21 cellular contexts compared by ENCODE assay signal in the genomic region with DNA sequence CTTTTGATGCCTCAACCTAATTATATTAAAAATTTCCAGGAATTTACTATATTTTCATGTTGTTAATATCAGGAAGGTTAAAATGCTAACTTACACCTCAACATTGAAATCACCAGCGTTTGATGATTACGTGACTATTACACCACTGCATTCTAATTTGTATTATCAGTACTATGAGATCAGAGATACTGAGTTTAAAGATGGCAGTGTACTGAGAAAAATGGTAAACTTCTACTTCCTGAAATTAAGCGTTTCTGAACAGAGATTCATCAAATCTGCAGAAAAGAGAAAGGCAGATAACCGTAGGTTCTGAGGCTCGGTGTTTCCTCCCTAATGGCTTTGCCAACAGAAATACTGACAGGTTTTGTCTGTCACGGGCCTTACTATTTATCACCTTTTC.
DNase-seq lines count a peak whose midpoint lies in the region; ATAC-seq and TF ChIP-seq lines count a peak whose summit lies in the region.
"Had no signal": no experiment of that assay in that cellular context is flagged by ENCODE, and none has a peak within 500 bp of the region (broad histone marks: within the 10 kb centered on the region; RNA-seq: fewer than 3 reads in every experiment).

No MANE protein-coding gene starts in this region.

- intact Hi-C loops in CD8-positive, alpha-beta T cell (cut with DNase I, micrococcal nuclease): loop anchor here in 1 of 2 experiments (5.0 to 10.0 kb wide), 2 partner anchors 67 to 235 kb away; no protein-coding TSS in a partner anchor
- intact Hi-C loops in dorsolateral prefrontal cortex (cut with DNase I): loop anchor here (2.0 to 10.0 kb wide), 5 partner anchors 37 to 275 kb away; no protein-coding TSS in a partner anchor

- POLR2A ChIA-PET in CD8-positive, alpha-beta T cell (lab: Charles Lee): interaction anchor here (0.6 to 1.1 kb wide), 2 partner anchors 38 to 66 kb away, joined by 3 read pairs; no protein-coding TSS in a partner anchor
- POLR2A ChIA-PET in activated CD4-positive, alpha-beta memory T cell treated with anti-CD3 and anti-CD28 coated beads, Interleukin-2, amount 10 ng/mL, durations not matched to agents 7 days and 5 days (lab: Charles Lee): interaction anchor here (1.1 to 3.5 kb wide), 3 partner anchors 20 to 238 kb away, joined by 3 to 29 read pairs (median 10); no protein-coding TSS in a partner anchor

- H3K4me3 ChIP-seq in BLaER1: no peak overlapping the region
- H3K4me3 ChIP-seq in CD8-positive, alpha-beta T cell (ENCODE audit: low read depth, low read length): no peak overlapping the region
- no peak overlapping the region for H3K4me3 ChIP-seq in dorsolateral prefrontal cortex
- H3K4me3 ChIP-seq: colonic mucosa, GM23338, heart left ventricle, right atrium auricular region, testis had no signal

- H3K36me3 ChIP-seq in BLaER1: peaks cover 38% of the 10 kb centered on the region
- H3K36me3 ChIP-seq in CD8-positive, alpha-beta T cell (ENCODE audit: insufficient read depth, low read length): no peaks in the 10 kb centered on the region
- H3K36me3 ChIP-seq: colonic mucosa, right atrium auricular region had no signal

- TF ChIP-seq CTCF in CD8-positive, alpha-beta T cell (IDR thresholded peaks at IDR 0.05): no peak
- TF ChIP-seq CTCF in mesothelial cell of epicardium (IDR thresholded peaks at IDR 0.05; ENCODE audit: unreplicated experiment) (no peak), type B pancreatic cell (conservative IDR thresholded peaks at IDR 0.05) (no peak), HFFc6 (IDR thresholded peaks at IDR 0.05) (no peak), dorsolateral prefrontal cortex (IDR thresholded peaks at IDR 0.05 in 54 of 56, conservative IDR thresholded peaks at IDR 0.05 in 2 of 56; ENCODE audit: low read depth in 1 of 56, partially characterized antibody in 56 of 56) (no peak)

- H3K4me3 Mint-ChIP-seq in CD8-positive, alpha-beta T cell: no peak overlapping the region
- peak overlapping the region; percentile 60 for H3K4me3 Mint-ChIP-seq in activated CD4-positive, alpha-beta memory T cell treated with anti-CD3 and anti-CD28 coated beads, Interleukin-2, amount 10 ng/mL, durations not matched to agents 7 days and 5 days
- H3K4me3 Mint-ChIP-seq in mesothelial cell of epicardium: no peak overlapping the region
- H3K4me3 Mint-ChIP-seq in type B pancreatic cell: no peak overlapping the region
- H3K4me3 Mint-ChIP-seq in HFFc6: no peak overlapping the region
- H3K4me3 Mint-ChIP-seq: brain, GM23338, immature natural killer cell had no signal

- peaks cover 49% of the 10 kb centered on the region for H3K36me3 Mint-ChIP-seq in CD8-positive, alpha-beta T cell
- peaks cover 72% of the 10 kb centered on the region for H3K36me3 Mint-ChIP-seq in activated CD4-positive, alpha-beta memory T cell treated with anti-CD3 and anti-CD28 coated beads, Interleukin-2, amount 10 ng/mL, durations not matched to agents 7 days and 5 days (ENCODE audit: low read depth)
- H3K36me3 Mint-ChIP-seq in mesothelial cell of epicardium (peaks cover 24% of the 10 kb centered on the region), type B pancreatic cell (peaks cover 32% of the 10 kb centered on the region), HFFc6 (ENCODE audit: low read depth) (peaks cover 16% of the 10 kb centered on the region; the same call in 1 of the 2 replicates)

- DNase-seq in CD8-positive, alpha-beta T cell: no peak
- DNase-seq in activated CD4-positive, alpha-beta memory T cell treated with anti-CD3 and anti-CD28 coated beads, Interleukin-2, amount 10 ng/mL, durations not matched to agents 7 days and 5 days: no peak
- DNase-seq in mesothelial cell of epicardium (ENCODE audit: low spot score in 2 of 2, unreplicated experiment in 2 of 2): no peak
- DNase-seq in type B pancreatic cell (ENCODE audit: extremely low spot score, unreplicated experiment): no peak
- no peak for DNase-seq in HFFc6
- DNase-seq in dorsolateral prefrontal cortex: no peak
- DNase-seq: colonic mucosa; heart left ventricle; immature natural killer cell; KBM-7; left ventricle myocardium superior; NCI-H2029 treated with DMSO at 0.1 percent for 48 hours; NCI-H446 treated with DMSO at 0.1 percent for 48 hours; occipital lobe; stimulated activated CD4-positive, alpha-beta T cell treated with anti-CD3 and anti-CD28 coated beads, Interleukin-12 subunit alpha, Interleukin-12 subunit beta, amount 100 ng/mL, for 4 hours; stimulated activated CD8-positive, alpha-beta memory T cell treated with anti-CD3 and anti-CD28 coated beads, Interleukin-4, amount 100 ng/mL, for 48 hours; testis had no signal

- H3K27ac Mint-ChIP-seq in CD8-positive, alpha-beta T cell: peak overlapping the region; percentile 99
- H3K27ac Mint-ChIP-seq in activated CD4-positive, alpha-beta memory T cell treated with anti-CD3 and anti-CD28 coated beads, Interleukin-2, amount 10 ng/mL, durations not matched to agents 7 days and 5 days: peak overlapping the region; percentile 100
- peak overlapping the region; percentile 17 for H3K27ac Mint-ChIP-seq in mesothelial cell of epicardium
- H3K27ac Mint-ChIP-seq in type B pancreatic cell: no peak overlapping the region
- H3K27ac Mint-ChIP-seq in HFFc6: no peak overlapping the region
- H3K27ac Mint-ChIP-seq: GM23338 had no signal

- H3K4me1 ChIP-seq in BLaER1: peaks cover 58% of the 10 kb centered on the region
- H3K4me1 ChIP-seq in CD8-positive, alpha-beta T cell (ENCODE audit: insufficient read depth, low read length): peaks cover 71% of the 10 kb centered on the region

- no peak for ATAC-seq in CD8-positive, alpha-beta T cell
- ATAC-seq: GM23338, heart left ventricle, left ventricle myocardium superior had no signal

- H3K9ac ChIP-seq in BLaER1: no peak overlapping the region

- CTCF ChIA-PET in CD8-positive, alpha-beta T cell (lab: Charles Lee): interaction anchor here (1.5 to 1.8 kb wide), 2 partner anchors 22 to 69 kb away, joined by 4 read pairs; no protein-coding TSS in a partner anchor
- CTCF ChIA-PET in activated CD4-positive, alpha-beta memory T cell treated with anti-CD3 and anti-CD28 coated beads, Interleukin-2, amount 10 ng/mL, durations not matched to agents 7 days and 5 days (lab: Charles Lee): interaction anchor here (0.9 to 1.2 kb wide), 2 partner anchors 14 to 302 kb away, joined by 3 read pairs; no protein-coding TSS in a partner anchor

- H3K27ac ChIP-seq in BLaER1 (0 out of 2 replicates have a peak overlapping the region, but pooled peaks have one; percentile 84), dorsolateral prefrontal cortex (peak overlapping the region in 24 of 59 donors; percentile 10 to 92 (median 72))
- peak overlapping the region; percentile 8 for H3K27ac ChIP-seq in CD8-positive, alpha-beta T cell (ENCODE audit: low read depth, low read length)
- H3K27ac ChIP-seq: colonic mucosa, right atrium auricular region had no signal

- H3K27me3 Mint-ChIP-seq in CD8-positive, alpha-beta T cell (ENCODE audit: low read depth): no peaks in the 10 kb centered on the region
- no peaks in the 10 kb centered on the region for H3K27me3 Mint-ChIP-seq in activated CD4-positive, alpha-beta memory T cell treated with anti-CD3 and anti-CD28 coated beads, Interleukin-2, amount 10 ng/mL, durations not matched to agents 7 days and 5 days
- no peaks in the 10 kb centered on the region for H3K27me3 Mint-ChIP-seq in mesothelial cell of epicardium (ENCODE audit: low read depth)
- H3K27me3 Mint-ChIP-seq in type B pancreatic cell: no peaks in the 10 kb centered on the region
- H3K27me3 Mint-ChIP-seq in HFFc6 (ENCODE audit: insufficient read depth): peaks cover 2% of the 10 kb centered on the region; the same call in 1 of the 2 replicates
- H3K27me3 Mint-ChIP-seq: brain had no signal

- peaks cover 81% of the 10 kb centered on the region for H3K4me1 Mint-ChIP-seq in CD8-positive, alpha-beta T cell (ENCODE audit: low read depth)
- peaks cover 75% of the 10 kb centered on the region for H3K4me1 Mint-ChIP-seq in activated CD4-positive, alpha-beta memory T cell treated with anti-CD3 and anti-CD28 coated beads, Interleukin-2, amount 10 ng/mL, durations not matched to agents 7 days and 5 days
- H3K4me1 Mint-ChIP-seq in mesothelial cell of epicardium (peaks cover 2% of the 10 kb centered on the region), type B pancreatic cell (ENCODE audit: unreplicated experiment) (peaks cover 14% of the 10 kb centered on the region), HFFc6 (ENCODE audit: low read depth) (peaks cover 21% of the 10 kb centered on the region)
- H3K4me1 Mint-ChIP-seq: brain had no signal

- H3K9me3 Mint-ChIP-seq in CD8-positive, alpha-beta T cell: no peaks in the 10 kb centered on the region
- no peaks in the 10 kb centered on the region for H3K9me3 Mint-ChIP-seq in activated CD4-positive, alpha-beta memory T cell treated with anti-CD3 and anti-CD28 coated beads, Interleukin-2, amount 10 ng/mL, durations not matched to agents 7 days and 5 days
- H3K9me3 Mint-ChIP-seq in mesothelial cell of epicardium (no peaks in the 10 kb centered on the region), type B pancreatic cell (no peaks in the 10 kb centered on the region), HFFc6 (no peaks in the 10 kb centered on the region)
- H3K9me3 Mint-ChIP-seq: brain, GM23338, immature natural killer cell had no signal

- peak overlapping the region; percentile 80 for H3K4me2 ChIP-seq in BLaER1
- H3K4me2 ChIP-seq: GM23338 had no signal

- no peaks in the 10 kb centered on the region for H3K9me3 ChIP-seq in BLaER1
- H3K9me3 ChIP-seq in CD8-positive, alpha-beta T cell (ENCODE audit: low read length): no peaks in the 10 kb centered on the region
- H3K9me3 ChIP-seq: colonic mucosa, heart left ventricle, right atrium auricular region, testis had no signal

- H3K27me3 ChIP-seq in BLaER1 (no peaks in the 10 kb centered on the region), dorsolateral prefrontal cortex (no peaks in the 10 kb centered on the region)
- no peaks in the 10 kb centered on the region for H3K27me3 ChIP-seq in CD8-positive, alpha-beta T cell (ENCODE audit: insufficient read depth, low read length)
- H3K27me3 ChIP-seq: colonic mucosa, heart left ventricle, right atrium auricular region, testis had no signal

- H4K20me1 ChIP-seq in BLaER1: peaks cover 13% of the 10 kb centered on the region; the same call in 1 of the 2 replicates

Comparison
In these comparisons a context has a peak if more than half of its experiments do, and no peak if none do; other contexts are left out.
1. H3K27ac Mint-ChIP-seq: peak in CD8-positive, alpha-beta T cell (single experiment), activated CD4-positive, alpha-beta memory T cell treated with anti-CD3 and anti-CD28 coated beads, Interleukin-2, amount 10 ng/mL, durations not matched to agents 7 days and 5 days (single experiment) and mesothelial cell of epicardium (single experiment); none in type B pancreatic cell (single experiment) and HFFc6 (single experiment).